Comparison of ENCODE assay signal across 22 cellular contexts in genomic region chr2:238763471-238763995, GRCh38.
DNase-seq lines count a peak whose midpoint lies in the region; FAIRE-seq and TF ChIP-seq lines count a peak whose summit lies in the region.
"Had no signal": no experiment of that assay in that cellular context is flagged by ENCODE, and none has a peak within 500 bp of the region (broad histone marks: within the 10 kb centered on the region; RNA-seq: fewer than 3 reads in every experiment).

No MANE protein-coding gene starts in this region.

- no peak for TF ChIP-seq CTCF in bronchial epithelial cell (IDR thresholded peaks at IDR 0.05; ENCODE audit: insufficient read depth, low read length, severe bottlenecking)
- no peak for TF ChIP-seq CTCF in osteocyte (IDR thresholded peaks at IDR 0.05)

- no peak overlapping the region for H3K23ac ChIP-seq in mesendoderm (ENCODE audit: low read length)

- H3K36me3 Mint-ChIP-seq in CD4-positive, alpha-beta memory T cell: no peaks in the 10 kb centered on the region
- no peaks in the 10 kb centered on the region for H3K36me3 Mint-ChIP-seq in osteocyte (ENCODE audit: unreplicated experiment)
- H3K36me3 Mint-ChIP-seq: CD4-positive, CD25-positive, alpha-beta regulatory T cell had no signal

- no peak overlapping the region for H3K18ac ChIP-seq in mesendoderm (ENCODE audit: low read length)

- H3K27me3 ChIP-seq in bronchial epithelial cell (ENCODE audit: control insufficient read depth, insufficient read depth, low read length) (no peaks in the 10 kb centered on the region), mesendoderm (ENCODE audit: insufficient read depth, low read length, poor library complexity) (no peaks in the 10 kb centered on the region)
- H3K27me3 ChIP-seq in CD4-positive, alpha-beta memory T cell (ENCODE audit: insufficient read depth, low read length): no peaks in the 10 kb centered on the region
- H3K27me3 ChIP-seq: BE2C had no signal

- H2BK15ac ChIP-seq in mesendoderm (replicated peaks; ENCODE audit: low read depth): no peak overlapping the region

- intact Hi-C loops in CD4-positive, alpha-beta memory T cell (cut with micrococcal nuclease): no loop called here

- H2AK5ac ChIP-seq in mesendoderm (ENCODE audit: low read length): no peak overlapping the region

- no peaks in the 10 kb centered on the region for H3K4me1 ChIP-seq in CD4-positive, alpha-beta memory T cell (ENCODE audit: insufficient read depth, low read length)
- no peaks in the 10 kb centered on the region for H3K4me1 ChIP-seq in mesendoderm (ENCODE audit: control insufficient read depth, low read depth, low read length)
- H3K4me1 ChIP-seq: BE2C, Caco-2 had no signal

- H3K4me3 ChIP-seq in bronchial epithelial cell (ENCODE audit: low read depth, low read length) (no peak overlapping the region), mesendoderm (ENCODE audit: low read length) (no peak overlapping the region)
- H3K4me3 ChIP-seq in CD4-positive, alpha-beta memory T cell (ENCODE audit: low read length in 2 of 2): no peak overlapping the region
- H3K4me3 ChIP-seq: GM23338 had no signal

- no peak overlapping the region for H3K4me2 ChIP-seq in mesendoderm (ENCODE audit: low read length)
- H3K4me2 ChIP-seq: GM23338 had no signal

- no peaks in the 10 kb centered on the region for H3K79me1 ChIP-seq in mesendoderm (ENCODE audit: low read length)

- no peaks in the 10 kb centered on the region for H3K9me3 ChIP-seq in CD4-positive, alpha-beta memory T cell (ENCODE audit: control insufficient read depth in 1 of 2, low read length in 2 of 2)
- H3K9me3 ChIP-seq: BE2C, Caco-2 had no signal

- H3K4me3 Mint-ChIP-seq in CD4-positive, alpha-beta memory T cell: no peak overlapping the region
- H3K4me3 Mint-ChIP-seq in osteocyte (ENCODE audit: unreplicated experiment): no peak overlapping the region
- H3K4me3 Mint-ChIP-seq: CD4-positive, CD25-positive, alpha-beta regulatory T cell; GM23338 had no signal

- H3K9me3 Mint-ChIP-seq in CD4-positive, alpha-beta memory T cell: peaks cover 0 to 4% (median 0%) of the 10 kb centered on the region in 8 donors
- no peaks in the 10 kb centered on the region for H3K9me3 Mint-ChIP-seq in osteocyte (ENCODE audit: unreplicated experiment)
- H3K9me3 Mint-ChIP-seq: GM23338 had no signal

- H3K4me1 Mint-ChIP-seq in CD4-positive, alpha-beta memory T cell: no peaks in the 10 kb centered on the region
- H3K4me1 Mint-ChIP-seq in osteocyte (ENCODE audit: unreplicated experiment): no peaks in the 10 kb centered on the region
- H3K4me1 Mint-ChIP-seq: CD4-positive, CD25-positive, alpha-beta regulatory T cell had no signal

- no peak overlapping the region for H2BK120ac ChIP-seq in mesendoderm (ENCODE audit: low read depth, low read length)

- peak; percentile 32 for FAIRE-seq in bronchial epithelial cell (lab: Jason Lieb, UNC)
- FAIRE-seq: A204.1, GM12892, GM18507, H54 had no signal

- H4K8ac ChIP-seq in mesendoderm (ENCODE audit: low read depth, low read length): no peak overlapping the region

- H3K9ac ChIP-seq in mesendoderm (ENCODE audit: low read length): no peak overlapping the region

- peak; percentile 89 to 96 for DNase-seq in NCI-H524 (lab: John Stamatoyannopoulos, UW)
- peak; percentile 98 for DNase-seq in NCI-H82 (lab: John Stamatoyannopoulos, UW)
- DNase-seq in bronchial epithelial cell (ENCODE audit: low read depth): no peak
- DNase-seq in retina: peak; percentile 27
- DNase-seq in CD4-positive, alpha-beta memory T cell: no peak
- DNase-seq in mesendoderm: no peak
- DNase-seq in osteocyte (ENCODE audit: extremely low spot score, unreplicated experiment): no peak
- DNase-seq: ACHN; BE2C; C1 segment of cervical spinal cord; Caco-2; CD4-positive, CD25-positive, alpha-beta regulatory T cell; DMS153; DMS79; GDM1; HCEC 1CT had no signal

- no CpG with 5 or more reads among the region's 7 CpGs for WGBS in mesendoderm (ENCODE audit: extremely low coverage, insufficient coverage, low lambda C conversion rate)

- H2BK5ac ChIP-seq in mesendoderm (ENCODE audit: low read length): no peak overlapping the region

- no peak overlapping the region for H3K27ac Mint-ChIP-seq in CD4-positive, alpha-beta memory T cell
- no peak overlapping the region for H3K27ac Mint-ChIP-seq in osteocyte (ENCODE audit: unreplicated experiment)
- H3K27ac Mint-ChIP-seq: CD4-positive, CD25-positive, alpha-beta regulatory T cell; GM23338 had no signal

- peaks cover 11 to 24% of the 10 kb centered on the region in 2 donors for H3K27me3 Mint-ChIP-seq in CD4-positive, alpha-beta memory T cell
- H3K27me3 Mint-ChIP-seq in osteocyte (ENCODE audit: unreplicated experiment): peaks cover 4% of the 10 kb centered on the region

- CTCF ChIA-PET in CD4-positive, alpha-beta memory T cell (lab: Charles Lee; ENCODE audit: partially characterized antibody): no interaction called here

- POLR2A ChIA-PET in CD4-positive, alpha-beta memory T cell (lab: Charles Lee; ENCODE audit: partially characterized antibody): no interaction called here

- no peaks in the 10 kb centered on the region for H3K79me2 ChIP-seq in mesendoderm (ENCODE audit: control insufficient read depth, insufficient read depth, low read length)

- H3K27ac ChIP-seq in CD4-positive, alpha-beta memory T cell (ENCODE audit: low read depth, low read length): no peak overlapping the region
- no peak overlapping the region for H3K27ac ChIP-seq in mesendoderm (ENCODE audit: low read depth, low read length)
- H3K27ac ChIP-seq: HL-60 had no signal

- H3K56ac ChIP-seq in mesendoderm (ENCODE audit: low read length): no peak overlapping the region

- no peak overlapping the region for H3K4ac ChIP-seq in mesendoderm (ENCODE audit: low read depth, low read length)

- H3K36me3 ChIP-seq in bronchial epithelial cell (ENCODE audit: control insufficient read depth, insufficient read depth, low read length) (no peaks in the 10 kb centered on the region), mesendoderm (ENCODE audit: control insufficient read depth, insufficient read depth, low read length) (no peaks in the 10 kb centered on the region)
- no peaks in the 10 kb centered on the region for H3K36me3 ChIP-seq in CD4-positive, alpha-beta memory T cell (ENCODE audit: insufficient read depth, low read length)
- H3K36me3 ChIP-seq: BE2C had no signal

- no peak overlapping the region for H4K5ac ChIP-seq in mesendoderm (ENCODE audit: low read length)

Comparison
In these comparisons a context has a peak if more than half of its experiments do, and no peak if none do; other contexts are left out.
1. DNase-seq: peak in NCI-H524 (2 of 2), NCI-H82 (single experiment) and retina (single experiment); none in bronchial epithelial cell (single experiment), CD4-positive, alpha-beta memory T cell (0 of 5), mesendoderm (single experiment) and osteocyte (single experiment).